Comparison of ENCODE assay signal across 8 cellular contexts in genomic region chr1:43529206-43529731, GRCh38. TPM values are rescaled to one million over a fixed set of nuclear protein-coding genes. Genes with fewer than 3 reads are reported as not detected.
DNase-seq lines count a peak whose midpoint lies in the region; ATAC-seq and TF ChIP-seq lines count a peak whose summit lies in the region.

No MANE protein-coding gene starts in this region.

- peaks cover 0 to 9% (median 6%) of the 10 kb centered on the region in 7 donors for H3K9me3 Mint-ChIP-seq in CD14-positive monocyte

- H3K4me3 ChIP-seq in HL-60 (replicated peaks; ENCODE audit: insufficient read depth, low read length) (no peak overlapping the region), lower leg skin (ENCODE audit: low read depth, poor library complexity, severe bottlenecking) (no peak overlapping the region)

- H3K4me1 Mint-ChIP-seq in CD14-positive monocyte = peaks cover 12% of the 10 kb centered on the region

- intact Hi-C loops in CD14-positive monocyte (cut with micrococcal nuclease) (loop anchor here (5.0 to 10.0 kb wide), 2 partner anchors 516 to 518 kb away; no protein-coding TSS in a partner anchor), lower leg skin (cut with DNase I; ENCODE audit: low total_unique reads) (loop anchor here (10.0 kb wide), 1 partner anchor 406 kb away; the partner anchor contains the start of gene ARTN)

- H3K27me3 ChIP-seq in HL-60 (ENCODE audit: insufficient read depth, poor library complexity, severe bottlenecking) = peaks cover 26% of the 10 kb centered on the region

- TF ChIP-seq POLR2A in lower leg skin (IDR thresholded peaks at IDR 0.05) = no peak

- H3K27me3 Mint-ChIP-seq in CD14-positive monocyte (ENCODE audit: low read depth in 3 of 3) = peaks cover 39 to 48% (median 42%) of the 10 kb centered on the region in 3 donors

- no peak for ATAC-seq in HG02981 (IDR thresholded peaks at IDR 0.05; ENCODE audit: unreplicated experiment)

- TF ChIP-seq CTCF in CD14-positive monocyte (IDR thresholded peaks at IDR 0.05) (peak; percentile 90), HL-60 (IDR thresholded peaks at IDR 0.05; ENCODE audit: insufficient read depth, low read length) (peak; percentile 94), lower leg skin (IDR thresholded peaks at IDR 0.05) (peak in 2 of 3 donors; percentile 72 to 94)

- H3K27ac Mint-ChIP-seq in CD14-positive monocyte = no peak overlapping the region

- peak overlapping the region in 1 of 2 donors; percentile 93 for H3K4me3 Mint-ChIP-seq in CD14-positive monocyte

- no peak overlapping the region for H3K27ac ChIP-seq in HL-60 (replicated peaks)

- 11 to 13% methylated on average over 11 of the region's 11 CpGs for WGBS in lower leg skin, 2 donors

- DNase-seq in CD14-positive monocyte (ENCODE audit: low spot score) (peak; percentile 68), HL-60 (ENCODE audit: low read depth in 1 of 2, low spot score in 1 of 2) (peak; percentile 68 to 75), NCI-H774 (lab: John Stamatoyannopoulos, UW) (peak; percentile 92), dermis microvascular lymphatic vessel endothelial cell (ENCODE audit: low read depth in 2 of 2) (peak; percentile 74 to 88), lower leg skin (ENCODE audit: low spot score in 2 of 2) (peak; percentile 88 to 97)
- DNase-seq in activated CD4-positive, alpha-beta T cell treated with anti-CD3 and anti-CD28 coated beads, Interleukin-2, amount 50 U/mL, for 24 hours (ENCODE audit: low read depth in 1 of 2, low spot score in 1 of 2) = peak; percentile 66 to 71
- DNase-seq in stimulated activated CD4-positive, alpha-beta T cell treated with anti-CD3 and anti-CD28 coated beads, TNF-alpha, amount 100 ng/mL, for 4 hours (ENCODE audit: low read depth in 3 of 3) = peak; percentile 61 to 69 (median 63)

- H3K36me3 Mint-ChIP-seq in CD14-positive monocyte = peaks cover 4 to 7% of the 10 kb centered on the region in 2 donors

RNA-seq across cellular contexts. Expression of gene PTPRF, which starts 1.4 kb away (rescaled TPM):
- not detected for polyA plus RNA-seq in CD14-positive monocyte
- total RNA-seq in dermis microvascular lymphatic vessel endothelial cell = 50.2 and 99.8 TPM in 2 replicates
- total RNA-seq in lower leg skin = 100 to 1,000 TPM; 204 to 236 (median 231) TPM
